In the genomic region with DNA sequence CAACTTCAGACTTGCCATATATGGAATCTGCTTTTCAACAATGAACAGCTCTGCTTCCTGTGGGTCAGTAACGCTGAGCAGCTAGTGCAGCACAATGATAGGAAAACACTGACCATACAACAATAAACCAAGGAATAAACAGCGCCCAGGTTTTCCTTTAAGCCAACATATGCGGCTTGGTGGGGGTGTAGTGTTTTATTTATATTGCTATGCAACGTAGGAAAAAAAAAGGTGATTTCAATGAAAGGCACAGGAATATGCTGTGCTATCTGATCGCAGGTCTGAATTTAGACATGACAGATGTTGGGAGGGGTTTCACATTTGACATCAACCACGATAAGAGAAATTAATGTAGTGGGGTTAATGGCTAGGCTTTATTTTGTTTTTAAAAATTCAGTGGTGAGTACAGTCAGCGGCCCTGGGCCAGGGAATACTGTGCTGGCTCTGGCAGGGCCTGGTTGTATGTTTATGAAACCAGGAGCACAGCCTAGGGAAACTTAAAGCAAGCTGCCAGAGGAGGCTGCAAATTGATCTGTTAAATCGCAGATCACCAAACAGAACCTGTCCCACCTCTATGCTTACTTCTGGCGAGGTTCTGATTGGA, we compare ENCODE assay signal across 1 cellular context.
TF ChIP-seq lines count a peak whose summit lies in the region.

No MANE protein-coding gene starts in this region.

TF ChIP-seq in SK-N-SH treated with all-trans-retinoic acid at 6 μM for 48 hours, 23 proteins besides CTCF, POLR2A, EP300 and RAD21 (continued from another document):
- TF ChIP-seq, protein P1, sequence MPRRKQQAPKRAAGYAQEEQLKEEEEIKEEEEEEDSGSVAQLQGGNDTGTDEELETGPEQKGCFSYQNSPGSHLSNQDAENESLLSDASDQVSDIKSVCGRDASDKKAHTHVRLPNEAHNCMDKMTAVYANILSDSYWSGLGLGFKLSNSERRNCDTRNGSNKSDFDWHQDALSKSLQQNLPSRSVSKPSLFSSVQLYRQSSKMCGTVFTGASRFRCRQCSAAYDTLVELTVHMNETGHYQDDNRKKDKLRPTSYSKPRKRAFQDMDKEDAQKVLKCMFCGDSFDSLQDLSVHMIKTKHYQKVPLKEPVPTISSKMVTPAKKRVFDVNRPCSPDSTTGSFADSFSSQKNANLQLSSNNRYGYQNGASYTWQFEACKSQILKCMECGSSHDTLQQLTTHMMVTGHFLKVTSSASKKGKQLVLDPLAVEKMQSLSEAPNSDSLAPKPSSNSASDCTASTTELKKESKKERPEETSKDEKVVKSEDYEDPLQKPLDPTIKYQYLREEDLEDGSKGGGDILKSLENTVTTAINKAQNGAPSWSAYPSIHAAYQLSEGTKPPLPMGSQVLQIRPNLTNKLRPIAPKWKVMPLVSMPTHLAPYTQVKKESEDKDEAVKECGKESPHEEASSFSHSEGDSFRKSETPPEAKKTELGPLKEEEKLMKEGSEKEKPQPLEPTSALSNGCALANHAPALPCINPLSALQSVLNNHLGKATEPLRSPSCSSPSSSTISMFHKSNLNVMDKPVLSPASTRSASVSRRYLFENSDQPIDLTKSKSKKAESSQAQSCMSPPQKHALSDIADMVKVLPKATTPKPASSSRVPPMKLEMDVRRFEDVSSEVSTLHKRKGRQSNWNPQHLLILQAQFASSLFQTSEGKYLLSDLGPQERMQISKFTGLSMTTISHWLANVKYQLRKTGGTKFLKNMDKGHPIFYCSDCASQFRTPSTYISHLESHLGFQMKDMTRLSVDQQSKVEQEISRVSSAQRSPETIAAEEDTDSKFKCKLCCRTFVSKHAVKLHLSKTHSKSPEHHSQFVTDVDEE (CRISPR knock-in tag; IDR thresholded peaks at IDR 0.05) = 0 out of 2 replicates have a peak, but pooled peaks have one; percentile 26
- TF ChIP-seq ZFP30 (CRISPR knock-in tag; IDR thresholded peaks at IDR 0.05) (no peak), CREB5 (CRISPR knock-in tag; IDR thresholded peaks at IDR 0.05; ENCODE audit: low read depth) (no peak), OSR1 (CRISPR knock-in tag; IDR thresholded peaks at IDR 0.05) (no peak), CSRNP3 (CRISPR knock-in tag; IDR thresholded peaks at IDR 0.05) (no peak), TOX (CRISPR knock-in tag; IDR thresholded peaks at IDR 0.05; ENCODE audit: borderline replicate concordance) (no peak), ZC3H10 (CRISPR knock-in tag; IDR thresholded peaks at IDR 0.05) (no peak), SNAI2 (CRISPR knock-in tag; IDR thresholded peaks at IDR 0.05) (no peak), ZNF565 (CRISPR knock-in tag; conservative IDR thresholded peaks at IDR 0.05; ENCODE audit: low read depth) (no peak)
